32 cellular contexts compared by ENCODE assay signal in genomic region chr1:213287987-213288386, GRCh38.
"Had no signal": no experiment of that assay in that cellular context is flagged by ENCODE, and none has a peak within 500 bp of the region (broad histone marks: within the 10 kb centered on the region; RNA-seq: fewer than 3 reads in every experiment).

No MANE protein-coding gene starts in this region.

- H3K9me3 ChIP-seq: body of pancreas, right atrium auricular region had no signal

- H3K27ac Mint-ChIP-seq: activated B cell treated with CpG ODN at 0.5 μM for 24 hours; activated naive CD8-positive, alpha-beta T cell; activated T-cell treated with anti-CD3 and anti-CD28 coated beads, Interleukin-2, amount 50 U/mL, for 72 hours; immature natural killer cell; memory B cell; natural killer cell; neural progenitor cell; stimulated activated naive B cell treated with anti-CD40 and anti-IgM and Interleukin-4, amounts not matched to agents 10 μg/mL and 1 μg/mL and 100 μg/mL, for 72 hours; T-helper 2 cell treated with Interferon-gamma antibody and Interleukin-4, amounts not matched to agents 5 μg/mL and 100 μg/mL, for 36 hours had no signal

- FAIRE-seq: endothelial cell of umbilical vein, kidney, urothelium cell line had no signal

- H3K27me3 ChIP-seq: body of pancreas, cardiac muscle cell, neural progenitor cell, right atrium auricular region, tibial nerve had no signal

- H3K36me3 ChIP-seq: cardiac muscle cell, neural progenitor cell, right atrium auricular region had no signal

- H2AFZ ChIP-seq: neural progenitor cell, parathyroid adenoma had no signal

- H3K4me1 Mint-ChIP-seq: activated B cell treated with CpG ODN at 0.5 μM for 24 hours; immature natural killer cell; memory B cell; natural killer cell; neural progenitor cell; stimulated activated naive B cell treated with anti-CD40 and anti-IgM and Interleukin-4, amounts not matched to agents 10 μg/mL and 1 μg/mL and 100 μg/mL, for 72 hours had no signal

- H3K9ac ChIP-seq: neural progenitor cell, parathyroid adenoma had no signal

- H3K9me3 Mint-ChIP-seq: effector memory CD8-positive, alpha-beta T cell; immature natural killer cell; natural killer cell; neural progenitor cell; T-helper 2 cell treated with Interferon-gamma antibody and Interleukin-4, amounts not matched to agents 5 μg/mL and 100 μg/mL, for 36 hours had no signal

- H3K27ac ChIP-seq: body of pancreas, cardiac muscle cell, coronary artery, neural progenitor cell, parathyroid adenoma, right atrium auricular region, tibial nerve had no signal

- H3K36me3 Mint-ChIP-seq: memory B cell, natural killer cell, neural progenitor cell had no signal

- ATAC-seq: activated T-cell treated with anti-CD3 and anti-CD28 coated beads, Interleukin-2, amount 50 U/mL, for 72 hours; body of pancreas; effector memory CD8-positive, alpha-beta T cell; esophagus mucosa; left colon; natural killer cell; stimulated activated naive B cell treated with anti-CD40 and anti-IgM and Interleukin-4, amounts not matched to agents 10 μg/mL and 1 μg/mL and 100 μg/mL, for 72 hours had no signal

- H3K4me2 ChIP-seq: neural progenitor cell had no signal

- H3K79me2 ChIP-seq: parathyroid adenoma had no signal

- DNase-seq: activated B cell treated with CpG ODN at 0.5 μM for 24 hours; activated CD4-positive, alpha-beta T cell treated with anti-CD3 and anti-CD28 coated beads, Interleukin-2, amount 50 U/mL, for 1 hour; activated effector memory CD4-positive, alpha-beta T cell treated with Interleukin-2 at 50 U/mL for 16 hours; activated naive CD4-positive, alpha-beta T cell treated with Interleukin-2 at 50 U/mL for 16 hours; activated T-cell treated with anti-CD3 and anti-CD28 coated beads for 4 hours; activated T-cell treated with anti-CD3 and anti-CD28 coated beads, Interleukin-2, amount 50 U/mL, for 72 hours; aorta; body of pancreas; effector memory CD8-positive, alpha-beta T cell; foreskin fibroblast; head of caudate nucleus; hypothalamus; immature natural killer cell; kidney; left colon; natural killer cell; occipital lobe; stimulated activated CD4-positive, alpha-beta T cell treated with anti-CD3 and anti-CD28 coated beads, Interleukin-15, amount 100 ng/mL, for 24 hours; stimulated activated CD4-positive, alpha-beta T cell treated with anti-CD3 and anti-CD28 coated beads, Interleukin-2, amount 100 ng/mL, for 24 hours; stimulated activated naive B cell treated with anti-CD40 and anti-IgM and Interleukin-4, amounts not matched to agents 10 μg/mL and 1 μg/mL and 100 μg/mL, for 72 hours had no signal

- H3K4me1 ChIP-seq: body of pancreas, parathyroid adenoma, right atrium auricular region, tibial nerve had no signal

- H3K4me3 Mint-ChIP-seq: activated B cell treated with CpG ODN at 0.5 μM for 24 hours; activated naive CD8-positive, alpha-beta T cell; activated T-cell treated with anti-CD3 and anti-CD28 coated beads, Interleukin-2, amount 50 U/mL, for 72 hours; effector memory CD8-positive, alpha-beta T cell; immature natural killer cell; memory B cell; natural killer cell; neural progenitor cell; stimulated activated naive B cell treated with anti-CD40 and anti-IgM and Interleukin-4, amounts not matched to agents 10 μg/mL and 1 μg/mL and 100 μg/mL, for 72 hours; T-helper 2 cell treated with Interferon-gamma antibody and Interleukin-4, amounts not matched to agents 5 μg/mL and 100 μg/mL, for 36 hours had no signal

- H3K4me3 ChIP-seq: body of pancreas, cardiac muscle cell, coronary artery, neural progenitor cell, right atrium auricular region, tibial nerve had no signal

- H3K27me3 Mint-ChIP-seq: activated B cell treated with CpG ODN at 0.5 μM for 24 hours; activated naive CD8-positive, alpha-beta T cell; effector memory CD8-positive, alpha-beta T cell; memory B cell; stimulated activated naive B cell treated with anti-CD40 and anti-IgM and Interleukin-4, amounts not matched to agents 10 μg/mL and 1 μg/mL and 100 μg/mL, for 72 hours had no signal
